ENCODE assay signal across 8 cellular contexts in genomic region chr20:50512323-50512722, GRCh38. TPM values are rescaled to one million over a fixed set of nuclear protein-coding genes. Genes with fewer than 3 reads are reported as not detected.
A peak's percentile ranks its signal among the peaks of the same experiment; 100 is the strongest.
DNase-seq lines count a peak whose midpoint lies in the region; FAIRE-seq and TF ChIP-seq lines count a peak whose summit lies in the region.

No MANE protein-coding gene starts in this region.

- intact Hi-C loops in sigmoid colon (cut with DNase I): no loop called here

- CTCF ChIA-PET in activated CD4-positive, alpha-beta memory T cell treated with anti-CD3 and anti-CD28 coated beads, Interleukin-2, amount 10 ng/mL, durations not matched to agents 7 days and 5 days (lab: Charles Lee): interaction anchor here (0.7 to 5.5 kb wide), 12 partner anchors 11 to 397 kb away, joined by 3 to 22 read pairs (median 4); partner anchors contain the start of gene BCAS4

- no peak for FAIRE-seq in H54 (lab: Jason Lieb, UNC)

- H3K27me3 ChIP-seq in smooth muscle cell (ENCODE audit: low read depth) (no peaks in the 10 kb centered on the region), sigmoid colon (no peaks in the 10 kb centered on the region)

- H3K4me3 ChIP-seq in HFF-Myc (replicated peaks; ENCODE audit: low read depth, low read length) (peak overlapping the region; percentile 88), fibroblast of villous mesenchyme (ENCODE audit: low read depth, low read length) (peak overlapping the region; percentile 98), smooth muscle cell (peak overlapping the region; percentile 78), sigmoid colon (peak overlapping the region in 2 of 4 donors; percentile 2 to 94)

- whole genome bisulfite sequencing in smooth muscle cell (ENCODE audit: low lambda C conversion rate): 79% methylated on average over 1 of the region's 1 CpG
- WGBS in sigmoid colon, 2 donors: 80 to 85% methylated on average over 1 of the region's 1 CpG

- DNase-seq in HFF-Myc (ENCODE audit: extremely low read depth, low read depth): no peak
- no peak for DNase-seq in activated CD4-positive, alpha-beta memory T cell treated with anti-CD3 and anti-CD28 coated beads, Interleukin-2, amount 10 ng/mL, durations not matched to agents 7 days and 5 days
- no peak for DNase-seq in fibroblast of villous mesenchyme (ENCODE audit: low read depth)
- DNase-seq in smooth muscle cell (lab: John Stamatoyannopoulos, UW; ENCODE audit: unreplicated experiment): no peak
- no peak for DNase-seq in sigmoid colon
- no peak for DNase-seq in NCI-H524 treated with DMSO at 0.1 percent for 48 hours (lab: John Stamatoyannopoulos, UW)
- no peak for DNase-seq in amygdala (lab: John Stamatoyannopoulos, UW)
- DNase-seq in H54 (ENCODE audit: insufficient read length, low spot score): no peak

- H3K27ac ChIP-seq in smooth muscle cell (ENCODE audit: low read depth) (peak overlapping the region; percentile 78), sigmoid colon (peak overlapping the region in 1 of 4 donors; percentile 63)

- POLR2A ChIA-PET in activated CD4-positive, alpha-beta memory T cell treated with anti-CD3 and anti-CD28 coated beads, Interleukin-2, amount 10 ng/mL, durations not matched to agents 7 days and 5 days (lab: Charles Lee): interaction anchor here (0.7 to 13.9 kb wide), 16 partner anchors 10 to 419 kb away, joined by 3 to 209 read pairs (median 6); partner anchors contain the start of genes ADNP and UBE2V1

- H3K27ac Mint-ChIP-seq in activated CD4-positive, alpha-beta memory T cell treated with anti-CD3 and anti-CD28 coated beads, Interleukin-2, amount 10 ng/mL, durations not matched to agents 7 days and 5 days: peak overlapping the region; percentile 93

- peak overlapping the region; percentile 97 for H3K9ac ChIP-seq in smooth muscle cell (ENCODE audit: low read depth)

- H3K36me3 ChIP-seq in smooth muscle cell (ENCODE audit: low read depth) (no peaks in the 10 kb centered on the region), sigmoid colon (no peaks in the 10 kb centered on the region)

- TF ChIP-seq EP300 in sigmoid colon (IDR thresholded peaks at IDR 0.05): no peak

- no peaks in the 10 kb centered on the region for H3K9me3 Mint-ChIP-seq in activated CD4-positive, alpha-beta memory T cell treated with anti-CD3 and anti-CD28 coated beads, Interleukin-2, amount 10 ng/mL, durations not matched to agents 7 days and 5 days

- TF ChIP-seq CTCF in HFF-Myc (IDR thresholded peaks at IDR 0.05; ENCODE audit: low read depth, low read length, missing control alignments) (no peak), fibroblast of villous mesenchyme (IDR thresholded peaks at IDR 0.05; ENCODE audit: insufficient read depth, low read depth, low read length) (no peak), smooth muscle cell (IDR thresholded peaks at IDR 0.05; ENCODE audit: borderline replicate concordance, insufficient read depth, poor library complexity, severe bottlenecking) (no peak), sigmoid colon (IDR thresholded peaks at IDR 0.05) (no peak)

- H3K4me1 Mint-ChIP-seq in activated CD4-positive, alpha-beta memory T cell treated with anti-CD3 and anti-CD28 coated beads, Interleukin-2, amount 10 ng/mL, durations not matched to agents 7 days and 5 days: peaks cover 61% of the 10 kb centered on the region

- peaks cover 23% of the 10 kb centered on the region for H3K4me1 ChIP-seq in smooth muscle cell (ENCODE audit: low read depth)
- H3K4me1 ChIP-seq in sigmoid colon: peaks cover 0 to 73% (median 65%) of the 10 kb centered on the region in 4 donors

- TF ChIP-seq POLR2A in sigmoid colon (IDR thresholded peaks at IDR 0.05): no peak
- no peak for TF ChIP-seq POLR2A in H54 (IDR thresholded peaks at IDR 0.05; ENCODE audit: low read depth, low read length)

- H3K4me2 ChIP-seq in smooth muscle cell: peak overlapping the region; percentile 99

- no peaks in the 10 kb centered on the region for H3K9me3 ChIP-seq in smooth muscle cell (replicated peaks; ENCODE audit: low read depth)
- H3K9me3 ChIP-seq in sigmoid colon: no peaks in the 10 kb centered on the region

- H4K20me1 ChIP-seq in smooth muscle cell (ENCODE audit: low read depth): peaks cover 59% of the 10 kb centered on the region

- no peak overlapping the region for H2AFZ ChIP-seq in smooth muscle cell (ENCODE audit: low read depth)

- H3F3A ChIP-seq in smooth muscle cell (ENCODE audit: low read depth): peaks cover 10% of the 10 kb centered on the region

- peaks cover 44% of the 10 kb centered on the region for H3K36me3 Mint-ChIP-seq in activated CD4-positive, alpha-beta memory T cell treated with anti-CD3 and anti-CD28 coated beads, Interleukin-2, amount 10 ng/mL, durations not matched to agents 7 days and 5 days (ENCODE audit: low read depth)

- H3K27me3 Mint-ChIP-seq in activated CD4-positive, alpha-beta memory T cell treated with anti-CD3 and anti-CD28 coated beads, Interleukin-2, amount 10 ng/mL, durations not matched to agents 7 days and 5 days: no peaks in the 10 kb centered on the region

- peaks cover 68% of the 10 kb centered on the region for H3K79me2 ChIP-seq in smooth muscle cell (ENCODE audit: low read depth)

- H3K4me3 Mint-ChIP-seq in activated CD4-positive, alpha-beta memory T cell treated with anti-CD3 and anti-CD28 coated beads, Interleukin-2, amount 10 ng/mL, durations not matched to agents 7 days and 5 days: peak overlapping the region; percentile 91

RNA-seq across cellular contexts. Expression of gene PTPN1, which starts 2.1 kb away (rescaled TPM):
- 10 to 100 TPM; 79.6 to 80.5 TPM for total RNA-seq in activated CD4-positive, alpha-beta memory T cell treated with anti-CD3 and anti-CD28 coated beads, Interleukin-2, amount 10 ng/mL, durations not matched to agents 7 days and 5 days
- total RNA-seq in fibroblast of villous mesenchyme: 27.1 and 45.3 TPM in 2 replicates
- total RNA-seq in smooth muscle cell: 28.9 and 35.6 TPM in 2 replicates
- 16.1 and 19.4 TPM in 2 replicates for polyA plus RNA-seq in smooth muscle cell
- total RNA-seq in sigmoid colon: 10 to 100 TPM; 21.6 to 31.2 (median 23.6) TPM
- polyA plus RNA-seq in sigmoid colon: 10 to 100 TPM; 14.4 to 41.5 (median 23.6) TPM
